In the genomic region with DNA sequence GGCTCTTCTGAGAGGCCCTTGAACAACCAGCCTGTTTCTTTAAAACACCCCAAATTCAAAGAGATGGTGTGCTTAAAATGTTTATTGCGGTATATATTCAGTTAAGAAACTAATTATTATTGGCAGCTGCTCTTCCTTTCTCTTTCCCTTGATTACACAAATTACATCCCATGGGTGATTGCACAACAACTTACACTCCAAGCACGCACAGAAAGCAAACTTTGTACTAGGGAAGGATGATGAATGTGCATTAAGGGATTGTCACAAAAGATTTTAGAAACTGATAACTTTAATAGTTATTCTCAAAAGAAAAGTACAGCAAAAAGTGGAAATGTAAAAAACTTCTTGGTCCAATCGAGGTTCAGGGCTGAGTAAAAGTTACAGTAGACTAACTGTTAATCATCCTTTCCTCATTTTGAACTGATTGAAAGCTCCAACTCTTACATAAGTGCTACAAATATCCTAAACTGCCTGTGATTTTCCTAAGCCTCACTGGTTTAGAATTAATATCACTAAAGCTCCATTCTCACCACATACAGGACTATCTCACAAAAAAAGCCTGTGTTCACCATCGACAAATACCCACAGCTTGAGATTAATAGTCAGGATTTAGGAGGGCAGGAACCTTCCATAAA, we compare ENCODE assay signal across 1 cellular context.
TF ChIP-seq lines count a peak whose summit lies in the region.

No MANE protein-coding gene starts in this region.

TF ChIP-seq in HepG2, 621 proteins besides CTCF, POLR2A, EP300 and RAD21 (continued from another document):
- TF ChIP-seq, protein P1, sequence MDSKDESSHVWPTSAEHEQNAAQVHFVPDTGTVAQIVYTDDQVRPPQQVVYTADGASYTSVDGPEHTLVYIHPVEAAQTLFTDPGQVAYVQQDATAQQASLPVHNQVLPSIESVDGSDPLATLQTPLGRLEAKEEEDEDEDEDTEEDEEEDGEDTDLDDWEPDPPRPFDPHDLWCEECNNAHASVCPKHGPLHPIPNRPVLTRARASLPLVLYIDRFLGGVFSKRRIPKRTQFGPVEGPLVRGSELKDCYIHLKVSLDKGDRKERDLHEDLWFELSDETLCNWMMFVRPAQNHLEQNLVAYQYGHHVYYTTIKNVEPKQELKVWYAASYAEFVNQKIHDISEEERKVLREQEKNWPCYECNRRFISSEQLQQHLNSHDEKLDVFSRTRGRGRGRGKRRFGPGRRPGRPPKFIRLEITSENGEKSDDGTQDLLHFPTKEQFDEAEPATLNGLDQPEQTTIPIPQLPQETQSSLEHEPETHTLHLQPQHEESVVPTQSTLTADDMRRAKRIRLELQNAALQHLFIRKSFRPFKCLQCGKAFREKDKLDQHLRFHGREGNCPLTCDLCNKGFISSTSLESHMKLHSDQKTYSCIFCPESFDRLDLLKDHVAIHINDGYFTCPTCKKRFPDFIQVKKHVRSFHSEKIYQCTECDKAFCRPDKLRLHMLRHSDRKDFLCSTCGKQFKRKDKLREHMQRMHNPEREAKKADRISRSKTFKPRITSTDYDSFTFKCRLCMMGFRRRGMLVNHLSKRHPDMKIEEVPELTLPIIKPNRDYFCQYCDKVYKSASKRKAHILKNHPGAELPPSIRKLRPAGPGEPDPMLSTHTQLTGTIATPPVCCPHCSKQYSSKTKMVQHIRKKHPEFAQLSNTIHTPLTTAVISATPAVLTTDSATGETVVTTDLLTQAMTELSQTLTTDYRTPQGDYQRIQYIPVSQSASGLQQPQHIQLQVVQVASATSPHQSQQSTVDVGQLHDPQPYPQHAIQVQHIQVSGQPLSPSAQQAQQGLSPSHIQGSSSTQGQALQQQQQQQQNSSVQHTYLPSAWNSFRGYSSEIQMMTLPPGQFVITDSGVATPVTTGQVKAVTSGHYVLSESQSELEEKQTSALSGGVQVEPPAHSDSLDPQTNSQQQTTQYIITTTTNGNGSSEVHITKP (CRISPR knock-in tag; IDR thresholded peaks at IDR 0.05; ENCODE audit: low read depth) = no peak
- TF ChIP-seq, protein P2, sequence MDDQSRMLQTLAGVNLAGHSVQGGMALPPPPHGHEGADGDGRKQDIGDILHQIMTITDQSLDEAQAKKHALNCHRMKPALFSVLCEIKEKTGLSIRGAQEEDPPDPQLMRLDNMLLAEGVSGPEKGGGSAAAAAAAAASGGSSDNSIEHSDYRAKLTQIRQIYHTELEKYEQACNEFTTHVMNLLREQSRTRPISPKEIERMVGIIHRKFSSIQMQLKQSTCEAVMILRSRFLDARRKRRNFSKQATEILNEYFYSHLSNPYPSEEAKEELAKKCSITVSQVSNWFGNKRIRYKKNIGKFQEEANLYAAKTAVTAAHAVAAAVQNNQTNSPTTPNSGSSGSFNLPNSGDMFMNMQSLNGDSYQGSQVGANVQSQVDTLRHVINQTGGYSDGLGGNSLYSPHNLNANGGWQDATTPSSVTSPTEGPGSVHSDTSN (CRISPR knock-in tag; IDR thresholded peaks at IDR 0.05; ENCODE audit: borderline replicate concordance) = no peak
- TF ChIP-seq, protein P3, sequence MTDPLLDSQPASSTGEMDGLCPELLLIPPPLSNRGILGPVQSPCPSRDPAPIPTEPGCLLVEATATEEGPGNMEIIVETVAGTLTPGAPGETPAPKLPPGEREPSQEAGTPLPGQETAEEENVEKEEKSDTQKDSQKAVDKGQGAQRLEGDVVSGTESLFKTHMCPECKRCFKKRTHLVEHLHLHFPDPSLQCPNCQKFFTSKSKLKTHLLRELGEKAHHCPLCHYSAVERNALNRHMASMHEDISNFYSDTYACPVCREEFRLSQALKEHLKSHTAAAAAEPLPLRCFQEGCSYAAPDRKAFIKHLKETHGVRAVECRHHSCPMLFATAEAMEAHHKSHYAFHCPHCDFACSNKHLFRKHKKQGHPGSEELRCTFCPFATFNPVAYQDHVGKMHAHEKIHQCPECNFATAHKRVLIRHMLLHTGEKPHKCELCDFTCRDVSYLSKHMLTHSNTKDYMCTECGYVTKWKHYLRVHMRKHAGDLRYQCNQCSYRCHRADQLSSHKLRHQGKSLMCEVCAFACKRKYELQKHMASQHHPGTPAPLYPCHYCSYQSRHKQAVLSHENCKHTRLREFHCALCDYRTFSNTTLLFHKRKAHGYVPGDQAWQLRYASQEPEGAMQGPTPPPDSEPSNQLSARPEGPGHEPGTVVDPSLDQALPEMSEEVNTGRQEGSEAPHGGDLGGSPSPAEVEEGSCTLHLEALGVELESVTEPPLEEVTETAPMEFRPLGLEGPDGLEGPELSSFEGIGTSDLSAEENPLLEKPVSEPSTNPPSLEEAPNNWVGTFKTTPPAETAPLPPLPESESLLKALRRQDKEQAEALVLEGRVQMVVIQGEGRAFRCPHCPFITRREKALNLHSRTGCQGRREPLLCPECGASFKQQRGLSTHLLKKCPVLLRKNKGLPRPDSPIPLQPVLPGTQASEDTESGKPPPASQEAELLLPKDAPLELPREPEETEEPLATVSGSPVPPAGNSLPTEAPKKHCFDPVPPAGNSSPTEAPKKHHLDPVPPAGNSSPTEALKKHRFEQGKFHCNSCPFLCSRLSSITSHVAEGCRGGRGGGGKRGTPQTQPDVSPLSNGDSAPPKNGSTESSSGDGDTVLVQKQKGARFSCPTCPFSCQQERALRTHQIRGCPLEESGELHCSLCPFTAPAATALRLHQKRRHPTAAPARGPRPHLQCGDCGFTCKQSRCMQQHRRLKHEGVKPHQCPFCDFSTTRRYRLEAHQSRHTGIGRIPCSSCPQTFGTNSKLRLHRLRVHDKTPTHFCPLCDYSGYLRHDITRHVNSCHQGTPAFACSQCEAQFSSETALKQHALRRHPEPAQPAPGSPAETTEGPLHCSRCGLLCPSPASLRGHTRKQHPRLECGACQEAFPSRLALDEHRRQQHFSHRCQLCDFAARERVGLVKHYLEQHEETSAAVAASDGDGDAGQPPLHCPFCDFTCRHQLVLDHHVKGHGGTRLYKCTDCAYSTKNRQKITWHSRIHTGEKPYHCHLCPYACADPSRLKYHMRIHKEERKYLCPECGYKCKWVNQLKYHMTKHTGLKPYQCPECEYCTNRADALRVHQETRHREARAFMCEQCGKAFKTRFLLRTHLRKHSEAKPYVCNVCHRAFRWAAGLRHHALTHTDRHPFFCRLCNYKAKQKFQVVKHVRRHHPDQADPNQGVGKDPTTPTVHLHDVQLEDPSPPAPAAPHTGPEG (CRISPR knock-in tag; IDR thresholded peaks at IDR 0.05) = no peak
- TF ChIP-seq SMARCE1 (IDR thresholded peaks at IDR 0.05; ENCODE audit: borderline replicate concordance) = no peak
TF ChIP-seq in HepG2: peak in this region for 2.
